In the genomic region with DNA sequence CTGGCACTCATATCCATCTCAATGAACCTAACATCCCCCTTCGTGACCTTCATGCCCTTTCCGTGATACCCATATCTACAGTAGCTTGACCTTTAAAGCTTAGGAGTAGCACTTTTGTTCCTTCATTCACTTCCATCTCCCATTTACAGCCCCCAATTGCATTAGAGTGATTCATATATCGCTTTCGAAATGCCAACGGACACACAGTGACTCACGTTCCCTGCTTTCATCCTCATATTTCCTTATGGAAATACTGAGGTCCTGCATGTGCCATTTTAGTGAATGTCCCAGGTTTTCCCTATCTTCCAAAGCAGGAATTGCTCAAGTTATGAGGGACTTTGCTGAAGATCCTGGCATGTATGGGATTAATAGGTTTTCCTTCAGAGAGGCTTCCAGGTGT, we compare ENCODE assay signal across 17 cellular contexts. TPM values are rescaled to one million over a fixed set of nuclear protein-coding genes. Genes with fewer than 3 reads are reported as not detected.
DNase-seq lines count a peak whose midpoint lies in the region; ATAC-seq and TF ChIP-seq lines count a peak whose summit lies in the region.
"Had no signal": no experiment of that assay in that cellular context is flagged by ENCODE, and none has a peak within 500 bp of the region (broad histone marks: within the 10 kb centered on the region; RNA-seq: fewer than 3 reads in every experiment).

No MANE protein-coding gene starts in this region.

- H3K4me2 ChIP-seq in osteoblast (ENCODE audit: insufficient read depth, low read length): peak overlapping the region; percentile 6
- H3K4me2 ChIP-seq: KMS-11 had no signal

- H4K20me1 ChIP-seq in osteoblast (ENCODE audit: insufficient read depth, low read length): no peaks in the 10 kb centered on the region

- no peak overlapping the region for H3K4me3 ChIP-seq in osteoblast (ENCODE audit: insufficient read depth, low read length)

- peaks cover 6% of the 10 kb centered on the region for H3K27me3 Mint-ChIP-seq in activated CD4-positive, alpha-beta T cell treated with anti-CD3 and anti-CD28 coated beads, Interleukin-2, amount 10 ng/mL, durations not matched to agents 7 days and 5 days

- H3K9me3 ChIP-seq in osteoblast (ENCODE audit: low read depth, low read length): no peaks in the 10 kb centered on the region

- H3K4me3 Mint-ChIP-seq in activated CD4-positive, alpha-beta T cell treated with anti-CD3 and anti-CD28 coated beads, Interleukin-2, amount 10 ng/mL, durations not matched to agents 7 days and 5 days: no peak overlapping the region
- H3K4me3 Mint-ChIP-seq: CD8-positive, alpha-beta T cell; stimulated activated naive CD8-positive, alpha-beta T cell treated with anti-CD3 and anti-CD28 coated beads, Interleukin-15, Interleukin-2, amounts not matched to agents 100 ng/mL and 50 ng/mL, for 24 hours had no signal

- H3K9me3 Mint-ChIP-seq in activated CD4-positive, alpha-beta T cell treated with anti-CD3 and anti-CD28 coated beads, Interleukin-2, amount 10 ng/mL, durations not matched to agents 7 days and 5 days: no peaks in the 10 kb centered on the region
- H3K9me3 Mint-ChIP-seq: activated T-helper 2 cell treated with anti-CD3 and anti-CD28 coated beads, Interferon-gamma antibody, Interleukin-2, Interleukin-4, amounts not matched to agents 10 μg/mL and 5 μg/mL and 100 μg/mL, durations not matched to agents 14 hours and 24 hours and 36 hours; CD8-positive, alpha-beta T cell; stimulated activated naive CD8-positive, alpha-beta T cell treated with anti-CD3 and anti-CD28 coated beads, Interleukin-15, Interleukin-2, amounts not matched to agents 100 ng/mL and 50 ng/mL, for 24 hours had no signal

- peak overlapping the region; percentile 68 for H2AFZ ChIP-seq in osteoblast (ENCODE audit: low read length)

- ATAC-seq in HG02870 (IDR thresholded peaks at IDR 0.05; ENCODE audit: unreplicated experiment): no peak
- ATAC-seq: CD8-positive, alpha-beta T cell; esophagus mucosa had no signal

- peaks cover 51% of the 10 kb centered on the region for H3K4me1 ChIP-seq in osteoblast (ENCODE audit: insufficient read depth, low read length)

- no peaks in the 10 kb centered on the region for H3K27me3 ChIP-seq in osteoblast (ENCODE audit: insufficient read depth, low read length)

- CTCF ChIA-PET in activated CD4-positive, alpha-beta T cell treated with anti-CD3 and anti-CD28 coated beads, Interleukin-2, amount 10 ng/mL, durations not matched to agents 7 days and 5 days (lab: Charles Lee): no interaction called here

- POLR2A ChIA-PET in activated CD4-positive, alpha-beta T cell treated with anti-CD3 and anti-CD28 coated beads, Interleukin-2, amount 10 ng/mL, durations not matched to agents 7 days and 5 days (lab: Charles Lee): no interaction called here

- H3K27ac ChIP-seq in osteoblast (ENCODE audit: low read depth, low read length): peak overlapping the region; percentile 68
- H3K27ac ChIP-seq: KMS-11 had no signal

- no peak overlapping the region for H3K27ac Mint-ChIP-seq in activated CD4-positive, alpha-beta T cell treated with anti-CD3 and anti-CD28 coated beads, Interleukin-2, amount 10 ng/mL, durations not matched to agents 7 days and 5 days
- H3K27ac Mint-ChIP-seq: activated T-helper 2 cell treated with anti-CD3 and anti-CD28 coated beads, Interferon-gamma antibody, Interleukin-2, Interleukin-4, amounts not matched to agents 10 μg/mL and 5 μg/mL and 100 μg/mL, durations not matched to agents 14 hours and 24 hours and 36 hours; CD8-positive, alpha-beta T cell; stimulated activated naive CD8-positive, alpha-beta T cell treated with anti-CD3 and anti-CD28 coated beads, Interleukin-15, Interleukin-2, amounts not matched to agents 100 ng/mL and 50 ng/mL, for 24 hours had no signal

- H3K36me3 ChIP-seq in osteoblast (ENCODE audit: insufficient read depth, low read length): no peaks in the 10 kb centered on the region

- DNase-seq in EL (peak; percentile 86), NCI-H226 (peak; percentile 71), dermis blood vessel endothelial cell (peak; percentile 75), osteoblast (ENCODE audit: insufficient read length, low spot score, missing footprints) (no peak), dedifferentiated amniotic fluid mesenchymal stem cell (ENCODE audit: extremely low spot score) (no peak), NCI-H1092 (lab: John Stamatoyannopoulos, UW) (no peak)
- no peak for DNase-seq in activated CD4-positive, alpha-beta T cell treated with anti-CD3 and anti-CD28 coated beads, Interleukin-2, amount 10 ng/mL, durations not matched to agents 7 days and 5 days
- DNase-seq: activated CD4-positive, alpha-beta T cell treated with anti-CD3 and anti-CD28 coated beads, Interleukin-2, amount 50 U/mL, for 1 hour; CD8-positive, alpha-beta T cell; islet precursor cell; NCI-H2171; T-helper 1 cell had no signal

- H3K79me2 ChIP-seq in osteoblast (ENCODE audit: insufficient read depth, low read length): no peaks in the 10 kb centered on the region

- no peaks in the 10 kb centered on the region for H3K36me3 Mint-ChIP-seq in activated CD4-positive, alpha-beta T cell treated with anti-CD3 and anti-CD28 coated beads, Interleukin-2, amount 10 ng/mL, durations not matched to agents 7 days and 5 days (ENCODE audit: low read depth)
- H3K36me3 Mint-ChIP-seq: CD8-positive, alpha-beta T cell had no signal

- peak; percentile 9 for TF ChIP-seq CTCF in osteoblast (IDR thresholded peaks at IDR 0.05; ENCODE audit: extremely low read depth, low read depth, low read length)

- no peaks in the 10 kb centered on the region for H3K4me1 Mint-ChIP-seq in activated CD4-positive, alpha-beta T cell treated with anti-CD3 and anti-CD28 coated beads, Interleukin-2, amount 10 ng/mL, durations not matched to agents 7 days and 5 days

RNA-seq across cellular contexts. Expression of a gene that starts 44.3 kb away (rescaled TPM):
- total RNA-seq in dermis blood vessel endothelial cell (0.34 and 1.1 TPM in 2 replicates), osteoblast (3.6 and 4.1 TPM in 2 replicates)
- under 1 TPM; 0.50 to 0.55 TPM for total RNA-seq in activated CD4-positive, alpha-beta T cell treated with anti-CD3 and anti-CD28 coated beads, Interleukin-2, amount 10 ng/mL, durations not matched to agents 7 days and 5 days

RNA-seq across cellular contexts. Expression of a gene that starts 45.8 kb away (rescaled TPM):
- total RNA-seq in dermis blood vessel endothelial cell: 0.09 TPM in 1 of 2 replicates, not detected in the other
- 1.2 and 1.8 TPM in 2 replicates for total RNA-seq in osteoblast
- not detected for total RNA-seq in activated CD4-positive, alpha-beta T cell treated with anti-CD3 and anti-CD28 coated beads, Interleukin-2, amount 10 ng/mL, durations not matched to agents 7 days and 5 days
- total RNA-seq: activated T-helper 2 cell treated with anti-CD3 and anti-CD28 coated beads, Interferon-gamma antibody, Interleukin-2, Interleukin-4, amounts not matched to agents 10 μg/mL and 5 μg/mL and 100 μg/mL, durations not matched to agents 14 hours and 24 hours and 36 hours; CD8-positive, alpha-beta T cell; esophagus mucosa had no signal

Comparison
In these comparisons a context has a peak if more than half of its experiments do, and no peak if none do; other contexts are left out.
1. DNase-seq: peak in EL (single experiment), NCI-H226 (single experiment) and dermis blood vessel endothelial cell (single experiment); none in osteoblast (single experiment), activated CD4-positive, alpha-beta T cell treated with anti-CD3 and anti-CD28 coated beads, Interleukin-2, amount 10 ng/mL, durations not matched to agents 7 days and 5 days (single experiment), dedifferentiated amniotic fluid mesenchymal stem cell (single experiment) and NCI-H1092 (single experiment).